ENCODE assay signal across 1 cellular context in the genomic region with DNA sequence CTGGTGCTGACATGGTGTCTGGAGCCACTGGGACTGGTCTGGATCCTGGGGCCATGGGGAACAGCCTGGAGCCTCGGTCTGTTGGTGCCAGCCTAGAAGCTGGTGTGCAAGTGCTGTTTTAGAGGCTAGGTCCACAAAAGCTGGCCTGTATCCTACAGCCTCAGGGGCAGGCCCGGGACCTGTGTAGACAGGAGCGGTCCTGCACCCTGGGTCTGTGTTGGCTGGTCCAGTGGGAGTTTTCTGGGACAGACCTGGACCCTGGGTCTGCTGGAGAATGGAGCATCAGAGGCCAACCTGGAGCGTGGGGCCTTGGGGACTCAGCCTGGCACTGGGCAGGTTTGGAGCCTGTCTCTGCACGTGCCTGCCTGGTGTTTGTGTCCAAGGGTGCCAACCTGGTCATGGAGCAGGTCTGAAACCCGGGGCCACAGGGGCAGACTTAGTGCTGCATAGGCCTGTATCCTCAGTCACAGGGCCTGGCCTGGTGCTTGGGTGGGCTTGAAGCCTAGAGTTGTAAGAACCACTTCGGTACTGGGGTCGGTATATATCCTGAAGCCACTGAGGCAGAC.
TF ChIP-seq lines count a peak whose summit lies in the region.

No MANE protein-coding gene starts in this region.

TF ChIP-seq in H1, 55 proteins besides CTCF, POLR2A, EP300 and RAD21 (continued from another document):
- TF ChIP-seq, protein P1, sequence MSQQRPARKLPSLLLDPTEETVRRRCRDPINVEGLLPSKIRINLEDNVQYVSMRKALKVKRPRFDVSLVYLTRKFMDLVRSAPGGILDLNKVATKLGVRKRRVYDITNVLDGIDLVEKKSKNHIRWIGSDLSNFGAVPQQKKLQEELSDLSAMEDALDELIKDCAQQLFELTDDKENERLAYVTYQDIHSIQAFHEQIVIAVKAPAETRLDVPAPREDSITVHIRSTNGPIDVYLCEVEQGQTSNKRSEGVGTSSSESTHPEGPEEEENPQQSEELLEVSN (IDR thresholded peaks at IDR 0.05), result no peak
- TF ChIP-seq TCF12 (IDR thresholded peaks at IDR 0.05; ENCODE audit: low read depth, low read length) (no peak), CHD2 (IDR thresholded peaks at IDR 0.05; ENCODE audit: low read length) (no peak), ATF2 (IDR thresholded peaks at IDR 0.05; ENCODE audit: low read length) (no peak), BCL11A (IDR thresholded peaks at IDR 0.05; ENCODE audit: low read depth in 2 of 2, low read length in 2 of 2) (no peak), NRF1 (IDR thresholded peaks at IDR 0.05; ENCODE audit: low read depth, low read length) (no peak), TAF1 (IDR thresholded peaks at IDR 0.05; ENCODE audit: low read depth, low read length) (no peak)
